In the genomic region with DNA sequence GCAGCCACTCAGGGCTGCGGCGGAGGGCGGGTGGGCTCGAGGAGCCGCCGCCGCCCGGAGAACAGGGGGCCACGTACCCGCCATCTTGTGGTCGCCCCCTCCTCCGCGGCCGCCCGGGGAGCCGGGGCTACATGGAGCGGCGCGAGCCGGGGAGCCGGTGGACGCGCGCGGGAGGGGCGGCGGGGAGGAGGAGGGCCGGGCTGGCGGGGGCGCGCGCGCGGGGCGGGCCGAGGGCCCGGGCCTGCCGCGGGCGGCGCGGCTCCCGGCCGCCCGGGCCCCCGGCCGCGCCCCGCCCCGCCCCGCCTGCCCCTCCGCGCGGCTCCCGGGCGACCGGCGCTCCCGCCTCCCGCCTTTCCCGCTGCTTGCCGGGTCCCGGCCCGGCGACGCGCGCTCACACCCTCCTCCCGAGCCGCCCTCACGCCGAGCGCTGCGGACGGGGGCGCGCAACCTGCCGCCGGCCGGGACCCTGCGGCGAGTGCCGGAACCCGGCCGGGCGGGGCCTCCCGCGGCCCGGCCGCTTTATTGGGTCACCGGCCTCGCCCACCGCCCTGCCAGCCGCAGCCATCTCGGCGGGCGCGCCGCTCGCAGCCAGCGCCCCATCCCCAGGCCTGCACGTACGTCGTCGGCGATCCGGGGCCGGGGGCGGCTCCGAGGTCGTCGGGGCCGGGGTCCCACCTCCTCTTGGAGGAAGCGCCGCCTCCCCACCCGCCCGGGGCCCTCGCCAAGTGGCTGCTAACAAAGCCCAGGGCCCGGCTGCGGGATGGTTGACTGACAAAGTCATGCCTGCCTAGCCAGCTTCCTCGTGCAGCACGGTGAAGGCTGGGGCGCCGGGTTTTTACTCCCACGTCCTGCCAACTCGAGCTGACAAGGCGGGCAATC, we compare ENCODE assay signal across 8 cellular contexts. TPM values are rescaled to one million over a fixed set of nuclear protein-coding genes. Genes with fewer than 3 reads are reported as not detected.
DNase-seq lines count a peak whose midpoint lies in the region; ATAC-seq and TF ChIP-seq lines count a peak whose summit lies in the region.

A gene with protein sequence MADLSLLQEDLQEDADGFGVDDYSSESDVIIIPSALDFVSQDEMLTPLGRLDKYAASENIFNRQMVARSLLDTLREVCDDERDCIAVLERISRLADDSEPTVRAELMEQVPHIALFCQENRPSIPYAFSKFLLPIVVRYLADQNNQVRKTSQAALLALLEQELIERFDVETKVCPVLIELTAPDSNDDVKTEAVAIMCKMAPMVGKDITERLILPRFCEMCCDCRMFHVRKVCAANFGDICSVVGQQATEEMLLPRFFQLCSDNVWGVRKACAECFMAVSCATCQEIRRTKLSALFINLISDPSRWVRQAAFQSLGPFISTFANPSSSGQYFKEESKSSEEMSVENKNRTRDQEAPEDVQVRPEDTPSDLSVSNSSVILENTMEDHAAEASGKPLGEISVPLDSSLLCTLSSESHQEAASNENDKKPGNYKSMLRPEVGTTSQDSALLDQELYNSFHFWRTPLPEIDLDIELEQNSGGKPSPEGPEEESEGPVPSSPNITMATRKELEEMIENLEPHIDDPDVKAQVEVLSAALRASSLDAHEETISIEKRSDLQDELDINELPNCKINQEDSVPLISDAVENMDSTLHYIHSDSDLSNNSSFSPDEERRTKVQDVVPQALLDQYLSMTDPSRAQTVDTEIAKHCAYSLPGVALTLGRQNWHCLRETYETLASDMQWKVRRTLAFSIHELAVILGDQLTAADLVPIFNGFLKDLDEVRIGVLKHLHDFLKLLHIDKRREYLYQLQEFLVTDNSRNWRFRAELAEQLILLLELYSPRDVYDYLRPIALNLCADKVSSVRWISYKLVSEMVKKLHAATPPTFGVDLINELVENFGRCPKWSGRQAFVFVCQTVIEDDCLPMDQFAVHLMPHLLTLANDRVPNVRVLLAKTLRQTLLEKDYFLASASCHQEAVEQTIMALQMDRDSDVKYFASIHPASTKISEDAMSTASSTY (minus strand): TSS at position 159 of the 879 bp plus-strand sequence. CDS start 75 bp downstream, at position 84.

- ATAC-seq in DND-41 (ENCODE audit: insufficient read depth, low read depth) = peak; percentile 76
- peak; percentile 56 for ATAC-seq in GM21723 (IDR thresholded peaks at IDR 0.05; ENCODE audit: unreplicated experiment)
- ATAC-seq in Right ventricle myocardium superior (ENCODE audit: poor library complexity) = peak; percentile 76

- 0 to 1% (median 0%) methylated on average over 23 to 123 of the region's 127 CpGs for WGBS in ovary, 3 donors
- WGBS in thyroid gland, 2 donors = 1 to 2% methylated on average over 14 to 25 of the region's 127 CpGs

- H3K9me3 ChIP-seq in DND-41 (ENCODE audit: insufficient read depth, low read length, severe bottlenecking) = no peaks in the 10 kb centered on the region
- H3K9me3 ChIP-seq in ovary = no peaks in the 10 kb centered on the region
- H3K9me3 ChIP-seq in thyroid gland = no peaks in the 10 kb centered on the region

- H3K4me2 ChIP-seq in DND-41 (ENCODE audit: insufficient read depth, low read length) = peak within 1 kb of the TSS; percentile 83

- H3K4me1 ChIP-seq in DND-41 (ENCODE audit: insufficient read depth, low read length) = peaks cover 62% of the 10 kb centered on the region
- H3K4me1 ChIP-seq in ovary (ENCODE audit: insufficient read depth) = peaks cover 3% of the 10 kb centered on the region
- H3K4me1 ChIP-seq in thyroid gland = peaks cover 16 to 21% of the 10 kb centered on the region in 2 donors

- peaks cover 22% of the 10 kb centered on the region for H4K20me1 ChIP-seq in DND-41 (ENCODE audit: insufficient read depth, low read length)

- H3K4me3 ChIP-seq in DND-41 (ENCODE audit: low read depth in 1 of 2, low read length in 2 of 2) (peak within 1 kb of the TSS; percentile 47 to 72), ovary (peak within 1 kb of the TSS; percentile 71), thyroid gland (replicated peaks in 1 of 3) (peak within 1 kb of the TSS; percentile 62 to 93 (median 83))

- H3K27me3 ChIP-seq in DND-41 (ENCODE audit: insufficient read depth, low read length, poor library complexity) (no peaks in the 10 kb centered on the region), ovary (no peaks in the 10 kb centered on the region), thyroid gland (no peaks in the 10 kb centered on the region)

- H3K9ac ChIP-seq in DND-41 (ENCODE audit: low read depth, low read length) = peak within 1 kb of the TSS; percentile 86

- peak within 1 kb of the TSS; percentile 78 for H2AFZ ChIP-seq in DND-41 (ENCODE audit: low read depth, low read length)

- TF ChIP-seq POLR2A in ovary (IDR thresholded peaks at IDR 0.05) = peak; percentile 19
- peak in 1 of 2 donors; percentile 59 for TF ChIP-seq POLR2A in thyroid gland (IDR thresholded peaks at IDR 0.05)

- peaks cover 48% of the 10 kb centered on the region for H3K79me2 ChIP-seq in DND-41 (ENCODE audit: insufficient read depth, low read length)

- peaks cover 13% of the 10 kb centered on the region for H3K36me3 ChIP-seq in DND-41 (ENCODE audit: insufficient read depth, low read length)
- no peaks in the 10 kb centered on the region for H3K36me3 ChIP-seq in ovary
- H3K36me3 ChIP-seq in thyroid gland = peaks cover 0 to 9% of the 10 kb centered on the region in 2 donors

- no peak for TF ChIP-seq EP300 in ovary (IDR thresholded peaks at IDR 0.05)

- intact Hi-C loops in Right ventricle myocardium superior (cut with DNase I) (no loop called here), ovary (cut with DNase I) (no loop called here), thyroid gland (cut with DNase I) (loop anchor here (10.0 kb wide), 1 partner anchor 120 kb away; no protein-coding TSS in a partner anchor)

- H3K27ac ChIP-seq in DND-41 (ENCODE audit: low read length) = peak within 1 kb of the TSS; percentile 74
- peak within 1 kb of the TSS; percentile 90 to 94 for H3K27ac ChIP-seq in ovary
- peak within 1 kb of the TSS; percentile 85 to 97 (median 94) for H3K27ac ChIP-seq in thyroid gland

- TF ChIP-seq CTCF in DND-41 (IDR thresholded peaks at IDR 0.05; ENCODE audit: borderline replicate concordance, extremely low read depth, low read length, poor library complexity, severe bottlenecking) = no peak
- TF ChIP-seq CTCF in ovary (IDR thresholded peaks at IDR 0.05) = no peak
- no peak for TF ChIP-seq CTCF in thyroid gland (IDR thresholded peaks at IDR 0.05)

- DNase-seq in DND-41 (peak; percentile 86), Kasumi-1 (lab: John Stamatoyannopoulos, UW) (peak; percentile 49 to 61), SW480 (ENCODE audit: low spot score) (peak; percentile 70), Right ventricle myocardium superior (peak; percentile 88), ovary (peak; percentile 77 to 85 (median 83)), thyroid gland (peak; percentile 84 to 87)
- DNase-seq in activated naive CD8-positive, alpha-beta T cell treated with anti-CD3 and anti-CD28 coated beads, Interleukin-2, amount 50 U/mL, for 16 hours (ENCODE audit: low read depth, low spot score) = peak; percentile 42

RNA-seq across cellular contexts. Expression of the gene that starts here (rescaled TPM):
- total RNA-seq in Right ventricle myocardium superior (55.4 TPM), ovary (100 to 1,000 TPM in 5 of 7 donors, 10 to 100 TPM in 2; 91.7 to 128 (median 121) TPM), thyroid gland (100 to 1,000 TPM in 3 of 4 donors, 10 to 100 TPM in 1; 95.5 to 170 (median 110) TPM)
- polyA plus RNA-seq in ovary = 10 to 100 TPM; 31.4 to 62.7 TPM

Comparison
In these comparisons a context has a peak if more than half of its experiments do, and no peak if none do; other contexts are left out.
1. Peak in every context shown above with its lines: DNase-seq, ATAC-seq, H3K4me3 ChIP-seq and H3K27ac ChIP-seq.